8 cellular contexts compared by ENCODE assay signal in genomic region chr1:78840447-78841251, GRCh38.
DNase-seq lines count a peak whose midpoint lies in the region; ATAC-seq and TF ChIP-seq lines count a peak whose summit lies in the region.

No MANE protein-coding gene starts in this region.

- peak; percentile 68 for ATAC-seq in RWPE2 (ENCODE audit: low read depth)

- WGBS in hepatocyte (ENCODE audit: low lambda C conversion rate, missing lambda C conversion rate): 39% methylated on average over 8 of the region's 8 CpGs

- H3K9me2 ChIP-seq in hepatocyte (replicated peaks; ENCODE audit: insufficient read depth): no peaks in the 10 kb centered on the region

- POLR2A ChIA-PET in AG04449 (lab: Yijun Ruan, JAX): interaction anchor here (0.6 kb wide), 1 partner anchor 45 kb away, joined by 3 read pairs; no protein-coding TSS in a partner anchor

- H2AFZ ChIP-seq in hepatocyte: no peak overlapping the region

- H3K9me3 ChIP-seq in RWPE2 (ENCODE audit: severe bottlenecking) (no peaks in the 10 kb centered on the region), hepatocyte (ENCODE audit: low read depth) (no peaks in the 10 kb centered on the region)

- peak overlapping the region; percentile 43 for H3K4me2 ChIP-seq in hepatocyte

- TF ChIP-seq CTCF in AG04449 (IDR thresholded peaks at IDR 0.05; ENCODE audit: insufficient read depth, low read length, missing control alignments) (no peak), RWPE2 (IDR thresholded peaks at IDR 0.05; ENCODE audit: poor library complexity, severe bottlenecking) (no peak), hepatocyte (IDR thresholded peaks at IDR 0.05; ENCODE audit: poor library complexity) (no peak)

- no peaks in the 10 kb centered on the region for H3K79me2 ChIP-seq in hepatocyte

- no peak overlapping the region for H3K4me3 ChIP-seq in AG04449 (ENCODE audit: low read depth, low read length)
- no peak overlapping the region for H3K4me3 ChIP-seq in RWPE2 (ENCODE audit: severe bottlenecking)
- no peak overlapping the region for H3K4me3 ChIP-seq in hepatocyte

- no peaks in the 10 kb centered on the region for H4K20me1 ChIP-seq in hepatocyte (ENCODE audit: insufficient read depth, poor library complexity, severe bottlenecking)

- no peaks in the 10 kb centered on the region for H3K36me3 ChIP-seq in RWPE2 (ENCODE audit: low read depth)
- no peaks in the 10 kb centered on the region for H3K36me3 ChIP-seq in hepatocyte (replicated peaks; ENCODE audit: insufficient read depth, low read depth)

- H3K27me3 ChIP-seq in RWPE2 (ENCODE audit: insufficient read depth, poor library complexity, severe bottlenecking) (no peaks in the 10 kb centered on the region), hepatocyte (no peaks in the 10 kb centered on the region)

- H3K4me1 ChIP-seq in RWPE2 (ENCODE audit: insufficient read depth, poor library complexity, severe bottlenecking): no peaks in the 10 kb centered on the region
- H3K4me1 ChIP-seq in hepatocyte (ENCODE audit: insufficient read depth): peaks cover 9% of the 10 kb centered on the region

- CTCF ChIA-PET in AG04449 (lab: Yijun Ruan, JAX): interaction anchor here (0.8 to 5.8 kb wide), 13 partner anchors 13 to 513 kb away, joined by 3 to 91 read pairs (median 5); no protein-coding TSS in a partner anchor

- DNase-seq in AG04449 (ENCODE audit: low read depth, low spot score) (peak; percentile 51), HCEC 1CT (peak; percentile 74), RWPE2 (ENCODE audit: low spot score) (no peak), hepatocyte (ENCODE audit: low spot score) (peak; percentile 31), RKO (ENCODE audit: low spot score) (no peak), LoVo (ENCODE audit: low spot score) (no peak), NCI-H1930 (lab: John Stamatoyannopoulos, UW) (no peak)
- DNase-seq in stimulated activated CD4-positive, alpha-beta T cell treated with anti-CD3 and anti-CD28 coated beads, Interleukin-12 subunit alpha, Interleukin-12 subunit beta, amount 100 ng/mL, for 4 hours: no peak

- H3K27ac ChIP-seq in RWPE2 (ENCODE audit: poor library complexity, severe bottlenecking) (peak overlapping the region; percentile 29), hepatocyte (no peak overlapping the region)

Comparison
In these comparisons a context has a peak if more than half of its experiments do, and no peak if none do; other contexts are left out.
1. DNase-seq: peak in AG04449 (single experiment), HCEC 1CT (single experiment) and hepatocyte (single experiment); none in RWPE2 (single experiment), RKO (single experiment), LoVo (single experiment), stimulated activated CD4-positive, alpha-beta T cell treated with anti-CD3 and anti-CD28 coated beads, Interleukin-12 subunit alpha, Interleukin-12 subunit beta, amount 100 ng/mL, for 4 hours (single experiment) and NCI-H1930 (0 of 2).